9 cellular contexts compared by ENCODE assay signal in the genomic region with DNA sequence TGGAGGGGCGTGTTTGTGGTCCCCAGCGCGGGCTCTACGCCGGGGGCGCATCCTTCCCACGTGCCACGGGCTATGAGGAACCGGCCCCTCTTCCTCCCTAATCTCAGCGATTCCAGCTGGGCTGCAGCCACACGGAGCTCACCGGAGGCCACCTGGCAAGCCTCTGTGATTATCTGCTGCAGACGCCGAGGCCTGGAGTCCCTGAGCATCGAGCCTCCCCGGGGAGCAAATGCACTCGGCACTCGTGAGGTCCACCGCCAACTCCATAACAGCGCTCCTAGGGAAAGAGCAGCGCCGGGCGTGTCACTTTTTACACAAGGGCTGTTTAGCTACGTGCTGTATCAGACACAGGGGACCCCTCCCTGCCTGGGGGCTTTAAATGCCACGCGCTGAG.
A peak's percentile ranks its signal among the peaks of the same experiment; 100 is the strongest.
DNase-seq lines count a peak whose midpoint lies in the region; ATAC-seq and FAIRE-seq lines count a peak whose summit lies in the region.
"Had no signal": no experiment of that assay in that cellular context is flagged by ENCODE, and none has a peak within 500 bp of the region (broad histone marks: within the 10 kb centered on the region; RNA-seq: fewer than 3 reads in every experiment).

No MANE protein-coding gene starts in this region.

- H3K4me3 Mint-ChIP-seq in T-helper 17 cell: peak overlapping the region; percentile 92

- no peaks in the 10 kb centered on the region for H3K9me3 ChIP-seq in T-helper 17 cell (ENCODE audit: control insufficient read depth, low read length, poor library complexity, severe bottlenecking)
- H3K9me3 ChIP-seq in mucosa of stomach (ENCODE audit: control insufficient read depth, low read length): no peaks in the 10 kb centered on the region

- H3K4me1 Mint-ChIP-seq in T-helper 17 cell: peaks cover 9% of the 10 kb centered on the region

- H3K36me3 ChIP-seq in mucosa of stomach (ENCODE audit: control insufficient read depth, insufficient read depth, low read length): no peaks in the 10 kb centered on the region

- H3K36me3 Mint-ChIP-seq in T-helper 17 cell (ENCODE audit: low read depth): no peaks in the 10 kb centered on the region

- peak overlapping the region; percentile 33 for H3K4me3 ChIP-seq in mucosa of stomach (ENCODE audit: low read length)

- no peak for FAIRE-seq in urothelium cell line (lab: Jason Lieb, UNC)
- FAIRE-seq: TTC549 had no signal

- ATAC-seq in GM18502 (IDR thresholded peaks at IDR 0.05; ENCODE audit: poor library complexity, unreplicated experiment) (peak; percentile 29), HG03521 (IDR thresholded peaks at IDR 0.05; ENCODE audit: unreplicated experiment) (peak; percentile 21), T-helper 17 cell (peak; percentile 22), HG03196 (IDR thresholded peaks at IDR 0.05; ENCODE audit: unreplicated experiment) (no peak), GM21367 (IDR thresholded peaks at IDR 0.05; ENCODE audit: unreplicated experiment) (no peak)

- peak overlapping the region; percentile 67 for H3K27ac Mint-ChIP-seq in T-helper 17 cell

- no peak for DNase-seq in T-helper 17 cell
- no peak for DNase-seq in urothelium cell line (ENCODE audit: low spot score)
- no peak for DNase-seq in SIG-M5 (lab: John Stamatoyannopoulos, UW)

- no peak overlapping the region for H3K9ac ChIP-seq in mucosa of stomach (ENCODE audit: low read length)

- H3K27me3 Mint-ChIP-seq in T-helper 17 cell: peaks cover 16% of the 10 kb centered on the region

- peaks cover 15% of the 10 kb centered on the region for H3K27me3 ChIP-seq in mucosa of stomach (ENCODE audit: control insufficient read depth, insufficient read depth, low read length)

- H3K4me1 ChIP-seq in mucosa of stomach (ENCODE audit: control insufficient read depth, insufficient read depth, low read length): peaks cover 17% of the 10 kb centered on the region

Comparison
In these comparisons a context has a peak if more than half of its experiments do, and no peak if none do; other contexts are left out.
1. ATAC-seq: peak in GM18502 (single experiment), HG03521 (single experiment) and T-helper 17 cell (single experiment); none in HG03196 (single experiment) and GM21367 (single experiment).